24 cellular contexts compared by ENCODE assay signal in genomic region chr3:98628317-98628716, GRCh38.
"Had no signal": no experiment of that assay in that cellular context is flagged by ENCODE, and none has a peak within 500 bp of the region (broad histone marks: within the 10 kb centered on the region; RNA-seq: fewer than 3 reads in every experiment).

No MANE protein-coding gene starts in this region.

- H3K27ac Mint-ChIP-seq: dendritic cell treated with granulocyte-macrophage colony-stimulating factor and Interleukin-4, amounts not matched to agents 40 ng/mL and 50 ng/mL, for 4 days; effector memory CD8-positive, alpha-beta T cell; endodermal cell; mesothelial cell of epicardium; naive B cell had no signal

- H3K36me3 Mint-ChIP-seq: mesothelial cell of epicardium, naive B cell had no signal

- H3K4me3 ChIP-seq: esophagus squamous epithelium, gastrocnemius medialis, heart right ventricle, left lung, lower lobe of right lung, mucosa of descending colon had no signal

- H3K27ac ChIP-seq: epithelial cell of prostate, esophagus squamous epithelium, gastrocnemius medialis, heart right ventricle, left lung, lower lobe of right lung had no signal

- ATAC-seq: effector memory CD8-positive, alpha-beta T cell; esophagus mucosa; gastrocnemius medialis; heart right ventricle; left cardiac atrium; left lung; left ventricle myocardium superior; lower lobe of right lung; mucosa of descending colon had no signal

- H3K9me3 Mint-ChIP-seq: dendritic cell treated with granulocyte-macrophage colony-stimulating factor and Interleukin-4, amounts not matched to agents 40 ng/mL and 50 ng/mL, for 4 days; effector memory CD8-positive, alpha-beta T cell; endodermal cell; mesothelial cell of epicardium; naive B cell had no signal

- H3K4me1 ChIP-seq: esophagus squamous epithelium, gastrocnemius medialis, heart right ventricle, left lung, lower lobe of right lung had no signal

- H3K27me3 ChIP-seq: esophagus squamous epithelium, gastrocnemius medialis, heart right ventricle, left lung had no signal

- DNase-seq: cortex of kidney; effector CD8-positive, alpha-beta T cell; effector memory CD8-positive, alpha-beta T cell; endodermal cell; erythroblast; esophagus squamous epithelium; foreskin fibroblast; foreskin melanocyte; gastrocnemius medialis; glutamatergic neuron; head of caudate nucleus; heart right ventricle; hippocampal formation; left cardiac atrium; left lung; left ventricle myocardium superior; lower lobe of right lung; mesenchymal stem cell; mucosa of descending colon; naive B cell had no signal

- H3K9me3 ChIP-seq: esophagus squamous epithelium, gastrocnemius medialis, heart right ventricle, left lung, lower lobe of right lung, mucosa of descending colon had no signal

- H3K36me3 ChIP-seq: esophagus squamous epithelium, gastrocnemius medialis, heart right ventricle, left lung, lower lobe of right lung had no signal
